In genomic region chr17:46782250-46782953, GRCh38 we compare ENCODE assay signal across 1 cellular context.
A peak's percentile ranks its signal among the peaks of the same experiment; 100 is the strongest.
TF ChIP-seq lines count a peak whose summit lies in the region.

No MANE protein-coding gene starts in this region.

TF ChIP-seq in K562, 482 proteins besides CTCF, POLR2A, EP300 and RAD21 (continued from another document and continues in another):
- TF ChIP-seq, protein P1, sequence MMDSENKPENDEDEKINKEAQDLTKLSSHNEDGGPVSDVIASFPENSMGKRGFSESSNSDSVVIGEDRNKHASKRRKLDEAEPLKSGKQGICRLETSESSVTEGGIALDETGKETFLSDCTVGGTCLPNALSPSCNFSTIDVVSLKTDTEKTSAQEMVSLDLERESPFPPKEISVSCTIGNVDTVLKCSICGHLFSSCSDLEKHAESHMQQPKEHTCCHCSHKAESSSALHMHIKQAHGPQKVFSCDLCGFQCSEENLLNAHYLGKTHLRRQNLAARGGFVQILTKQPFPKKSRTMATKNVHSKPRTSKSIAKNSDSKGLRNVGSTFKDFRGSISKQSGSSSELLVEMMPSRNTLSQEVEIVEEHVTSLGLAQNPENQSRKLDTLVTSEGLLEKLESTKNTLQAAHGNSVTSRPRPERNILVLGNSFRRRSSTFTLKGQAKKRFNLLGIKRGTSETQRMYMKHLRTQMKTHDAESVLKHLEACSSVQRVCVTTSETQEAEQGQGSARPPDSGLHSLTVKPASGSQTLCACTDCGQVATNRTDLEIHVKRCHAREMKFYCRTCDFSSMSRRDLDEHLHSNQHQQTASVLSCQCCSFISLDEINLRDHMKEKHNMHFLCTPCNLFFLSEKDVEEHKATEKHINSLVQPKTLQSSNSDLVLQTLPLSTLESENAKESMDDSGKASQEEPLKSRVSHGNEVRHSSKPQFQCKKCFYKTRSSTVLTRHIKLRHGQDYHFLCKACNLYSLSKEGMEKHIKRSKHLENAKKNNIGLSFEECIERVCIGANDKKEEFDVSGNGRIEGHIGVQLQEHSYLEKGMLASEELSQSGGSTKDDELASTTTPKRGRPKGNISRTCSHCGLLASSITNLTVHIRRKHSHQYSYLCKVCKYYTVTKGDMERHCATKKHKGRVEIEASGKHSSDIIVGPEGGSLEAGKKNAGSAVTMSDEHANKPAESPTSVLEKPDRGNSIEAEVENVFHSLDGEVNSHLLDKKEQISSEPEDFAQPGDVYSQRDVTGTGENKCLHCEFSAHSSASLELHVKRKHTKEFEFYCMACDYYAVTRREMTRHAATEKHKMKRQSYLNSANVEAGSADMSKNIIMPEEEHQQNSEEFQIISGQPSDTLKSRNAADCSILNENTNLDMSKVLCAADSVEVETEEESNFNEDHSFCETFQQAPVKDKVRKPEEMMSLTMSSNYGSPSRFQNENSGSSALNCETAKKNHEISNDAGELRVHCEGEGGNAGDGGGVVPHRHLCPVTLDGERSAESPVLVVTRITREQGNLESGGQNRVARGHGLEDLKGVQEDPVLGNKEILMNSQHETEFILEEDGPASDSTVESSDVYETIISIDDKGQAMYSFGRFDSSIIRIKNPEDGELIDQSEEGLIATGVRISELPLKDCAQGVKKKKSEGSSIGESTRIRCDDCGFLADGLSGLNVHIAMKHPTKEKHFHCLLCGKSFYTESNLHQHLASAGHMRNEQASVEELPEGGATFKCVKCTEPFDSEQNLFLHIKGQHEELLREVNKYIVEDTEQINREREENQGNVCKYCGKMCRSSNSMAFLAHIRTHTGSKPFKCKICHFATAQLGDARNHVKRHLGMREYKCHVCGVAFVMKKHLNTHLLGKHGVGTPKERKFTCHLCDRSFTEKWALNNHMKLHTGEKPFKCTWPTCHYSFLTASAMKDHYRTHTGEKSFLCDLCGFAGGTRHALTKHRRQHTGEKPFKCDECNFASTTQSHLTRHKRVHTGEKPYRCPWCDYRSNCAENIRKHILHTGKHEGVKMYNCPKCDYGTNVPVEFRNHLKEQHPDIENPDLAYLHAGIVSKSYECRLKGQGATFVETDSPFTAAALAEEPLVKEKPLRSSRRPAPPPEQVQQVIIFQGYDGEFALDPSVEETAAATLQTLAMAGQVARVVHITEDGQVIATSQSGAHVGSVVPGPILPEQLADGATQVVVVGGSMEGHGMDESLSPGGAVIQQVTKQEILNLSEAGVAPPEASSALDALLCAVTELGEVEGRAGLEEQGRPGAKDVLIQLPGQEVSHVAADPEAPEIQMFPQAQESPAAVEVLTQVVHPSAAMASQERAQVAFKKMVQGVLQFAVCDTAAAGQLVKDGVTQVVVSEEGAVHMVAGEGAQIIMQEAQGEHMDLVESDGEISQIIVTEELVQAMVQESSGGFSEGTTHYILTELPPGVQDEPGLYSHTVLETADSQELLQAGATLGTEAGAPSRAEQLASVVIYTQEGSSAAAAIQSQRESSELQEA (IDR thresholded peaks at IDR 0.05; ENCODE audit: low read depth), result no peak
- TF ChIP-seq HOXB6 (CRISPR knock-in tag; IDR thresholded peaks at IDR 0.05; ENCODE audit: borderline replicate concordance) (no peak), KAT2B (IDR thresholded peaks at IDR 0.05; ENCODE audit: low read depth, low read length) (no peak), SETDB1 (IDR thresholded peaks at IDR 0.05; ENCODE audit: low read length) (no peak), DPF2 (IDR thresholded peaks at IDR 0.05) (no peak), CC2D1A (IDR thresholded peaks at IDR 0.05) (peak; percentile 60), CREB1 (IDR thresholded peaks at IDR 0.05) (no peak), CREB1 (CRISPR knock-in tag; IDR thresholded peaks at IDR 0.05) (no peak), ZZZ3 (IDR thresholded peaks at IDR 0.05) (no peak), HDAC1 (IDR thresholded peaks at IDR 0.05) (no peak), ZNF197 (CRISPR knock-in tag; IDR thresholded peaks at IDR 0.05; ENCODE audit: low read depth) (no peak), KLF1 (tag; IDR thresholded peaks at IDR 0.05) (no peak), HMGXB4 (CRISPR knock-in tag; IDR thresholded peaks at IDR 0.05) (no peak), TFAP4 (CRISPR knock-in tag; IDR thresholded peaks at IDR 0.05; ENCODE audit: borderline replicate concordance) (peak; percentile 50; the same call in 1 of the 2 replicates), BMI1 (IDR thresholded peaks at IDR 0.05; ENCODE audit: low read length) (no peak), CREM (IDR thresholded peaks at IDR 0.05; ENCODE audit: low read depth) (0 out of 2 replicates have a peak, but pooled peaks have one; percentile 18), KDM4B (IDR thresholded peaks at IDR 0.05; ENCODE audit: borderline replicate concordance in 2 of 2, low read depth in 1 of 2) (no peak), C11orf30 (IDR thresholded peaks at IDR 0.05; ENCODE audit: low read depth) (no peak), TSHZ1 (CRISPR knock-in tag; IDR thresholded peaks at IDR 0.05) (no peak), ZBTB11 (CRISPR knock-in tag; IDR thresholded peaks at IDR 0.05) (no peak), SREBF1 (IDR thresholded peaks at IDR 0.05; ENCODE audit: borderline replicate concordance, low read depth, low read length) (no peak), SAP30 (IDR thresholded peaks at IDR 0.05; ENCODE audit: borderline replicate concordance, insufficient read depth, low read depth, low read length, poor library complexity, severe bottlenecking) (no peak), ETV6 (IDR thresholded peaks at IDR 0.05; ENCODE audit: borderline replicate concordance in 1 of 2, low read depth in 2 of 2, low read length in 1 of 2) (no peak), ETV6 (CRISPR knock-in tag; IDR thresholded peaks at IDR 0.05; ENCODE audit: borderline replicate concordance) (no peak), POLR2G (IDR thresholded peaks at IDR 0.05; ENCODE audit: low read depth, low read length) (no peak), ZNF121 (CRISPR knock-in tag; conservative IDR thresholded peaks at IDR 0.05) (no peak), HIVEP1 (CRISPR knock-in tag; IDR thresholded peaks at IDR 0.05) (no peak), ZNF282 (CRISPR knock-in tag; IDR thresholded peaks at IDR 0.05) (no peak), SMARCC2 (IDR thresholded peaks at IDR 0.05; ENCODE audit: low read depth) (no peak), PYGO2 (tag; IDR thresholded peaks at IDR 0.05) (no peak), UBTF (IDR thresholded peaks at IDR 0.05; ENCODE audit: borderline replicate concordance in 1 of 2, low read depth in 2 of 2, low read length in 2 of 2) (no peak), PHTF2 (CRISPR knock-in tag; IDR thresholded peaks at IDR 0.05) (no peak), MTA3 (IDR thresholded peaks at IDR 0.05; ENCODE audit: borderline replicate concordance) (0 out of 2 replicates have a peak, but pooled peaks have one; percentile 30), DLX4 (CRISPR knock-in tag; IDR thresholded peaks at IDR 0.05) (no peak), BRCA1 (IDR thresholded peaks at IDR 0.05) (no peak), BRCA1 (CRISPR knock-in tag; IDR thresholded peaks at IDR 0.05) (no peak)
- TF ChIP-seq, protein P2, sequence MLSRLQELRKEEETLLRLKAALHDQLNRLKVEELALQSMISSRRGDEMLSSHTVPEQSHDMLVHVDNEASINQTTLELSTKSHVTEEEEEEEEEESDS (CRISPR knock-in tag; IDR thresholded peaks at IDR 0.05), result no peak
- TF ChIP-seq, protein P3, sequence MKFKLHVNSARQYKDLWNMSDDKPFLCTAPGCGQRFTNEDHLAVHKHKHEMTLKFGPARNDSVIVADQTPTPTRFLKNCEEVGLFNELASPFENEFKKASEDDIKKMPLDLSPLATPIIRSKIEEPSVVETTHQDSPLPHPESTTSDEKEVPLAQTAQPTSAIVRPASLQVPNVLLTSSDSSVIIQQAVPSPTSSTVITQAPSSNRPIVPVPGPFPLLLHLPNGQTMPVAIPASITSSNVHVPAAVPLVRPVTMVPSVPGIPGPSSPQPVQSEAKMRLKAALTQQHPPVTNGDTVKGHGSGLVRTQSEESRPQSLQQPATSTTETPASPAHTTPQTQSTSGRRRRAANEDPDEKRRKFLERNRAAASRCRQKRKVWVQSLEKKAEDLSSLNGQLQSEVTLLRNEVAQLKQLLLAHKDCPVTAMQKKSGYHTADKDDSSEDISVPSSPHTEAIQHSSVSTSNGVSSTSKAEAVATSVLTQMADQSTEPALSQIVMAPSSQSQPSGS (CRISPR knock-in tag; IDR thresholded peaks at IDR 0.05), result no peak
- TF ChIP-seq, protein P4, sequence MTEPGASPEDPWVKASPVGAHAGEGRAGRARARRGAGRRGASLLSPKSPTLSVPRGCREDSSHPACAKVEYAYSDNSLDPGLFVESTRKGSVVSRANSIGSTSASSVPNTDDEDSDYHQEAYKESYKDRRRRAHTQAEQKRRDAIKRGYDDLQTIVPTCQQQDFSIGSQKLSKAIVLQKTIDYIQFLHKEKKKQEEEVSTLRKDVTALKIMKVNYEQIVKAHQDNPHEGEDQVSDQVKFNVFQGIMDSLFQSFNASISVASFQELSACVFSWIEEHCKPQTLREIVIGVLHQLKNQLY (CRISPR knock-in tag; conservative IDR thresholded peaks at IDR 0.05), result no peak
